Comparison of ENCODE assay signal across 8 cellular contexts in genomic region chr6:3456395-3456767, GRCh38. TPM values are rescaled to one million over a fixed set of nuclear protein-coding genes. Genes with fewer than 3 reads are reported as not detected.
A peak's percentile ranks its signal among the peaks of the same experiment; 100 is the strongest.
DNase-seq lines count a peak whose midpoint lies in the region; ATAC-seq and TF ChIP-seq lines count a peak whose summit lies in the region.

No MANE protein-coding gene starts in this region.

- WGBS in suprapubic skin, result no CpG with 5 or more reads among the region's 66 CpGs

- H3K36me3 ChIP-seq in iPS-15b (ENCODE audit: control insufficient read depth, insufficient read depth, low read length) (no peaks in the 10 kb centered on the region), suprapubic skin (no peaks in the 10 kb centered on the region)

- H3K27me3 ChIP-seq in iPS-15b (ENCODE audit: control insufficient read depth, insufficient read depth, low read length), result peaks cover 26% of the 10 kb centered on the region
- H3K27me3 ChIP-seq in suprapubic skin, result no peaks in the 10 kb centered on the region

- peak; percentile 9 for DNase-seq in stimulated activated CD4-positive, alpha-beta T cell treated with anti-CD3 and anti-CD28 coated beads, Interleukin-15, amount 100 ng/mL, for 24 hours
- DNase-seq in stimulated activated CD4-positive, alpha-beta T cell treated with anti-CD3 and anti-CD28 coated beads, Interleukin-2, amount 100 ng/mL, for 24 hours, result no peak
- DNase-seq in RPMI8226, result peak; percentile 48
- DNase-seq in suprapubic skin (ENCODE audit: low spot score in 2 of 2), result no peak
- no peak for DNase-seq in NCI-H2081 (lab: John Stamatoyannopoulos, UW)
- DNase-seq in NCI-H2107 (lab: John Stamatoyannopoulos, UW), result no peak

- TF ChIP-seq EP300 in suprapubic skin (IDR thresholded peaks at IDR 0.05), result no peak

- H3K4me1 ChIP-seq in iPS-15b (ENCODE audit: control insufficient read depth, insufficient read depth, low read length), result peaks cover 24% of the 10 kb centered on the region
- peaks cover 39% of the 10 kb centered on the region for H3K4me1 ChIP-seq in suprapubic skin

- no peak for ATAC-seq in HG02981 (IDR thresholded peaks at IDR 0.05; ENCODE audit: unreplicated experiment)

- TF ChIP-seq CTCF in suprapubic skin (IDR thresholded peaks at IDR 0.05), result no peak

- H3K4me3 ChIP-seq in iPS-15b (ENCODE audit: low read depth, low read length), result peak overlapping the region; percentile 60
- peak overlapping the region; percentile 75 for H3K4me3 ChIP-seq in suprapubic skin

- no peaks in the 10 kb centered on the region for H3K9me3 ChIP-seq in iPS-15b (ENCODE audit: control insufficient read depth, insufficient read depth, low read length)
- H3K9me3 ChIP-seq in suprapubic skin, result no peaks in the 10 kb centered on the region

- no peak overlapping the region for H3K27ac ChIP-seq in suprapubic skin

- no peak for TF ChIP-seq POLR2A in suprapubic skin (IDR thresholded peaks at IDR 0.05)

- no peak overlapping the region for H3K9ac ChIP-seq in iPS-15b (ENCODE audit: low read depth, low read length)

RNA-seq across cellular contexts. Expression of gene SLC22A23, which starts 0.5 kb away (rescaled TPM):
- total RNA-seq in suprapubic skin, result 10 to 100 TPM; 38.2 to 59.8 (median 48.1) TPM

Comparison
In these comparisons a context has a peak if more than half of its experiments do, and no peak if none do; other contexts are left out.
1. DNase-seq: peak in stimulated activated CD4-positive, alpha-beta T cell treated with anti-CD3 and anti-CD28 coated beads, Interleukin-15, amount 100 ng/mL, for 24 hours (single experiment) and RPMI8226 (single experiment); none in stimulated activated CD4-positive, alpha-beta T cell treated with anti-CD3 and anti-CD28 coated beads, Interleukin-2, amount 100 ng/mL, for 24 hours (0 of 2), suprapubic skin (0 of 2), NCI-H2081 (0 of 2) and NCI-H2107 (single experiment).